In genomic region chr19:10259162-10259905, GRCh38 we compare ENCODE assay signal across 8 cellular contexts. TPM values are rescaled to one million over a fixed set of nuclear protein-coding genes. Genes with fewer than 3 reads are reported as not detected.
DNase-seq lines count a peak whose midpoint lies in the region; ATAC-seq lines count a peak whose summit lies in the region.

No MANE protein-coding gene starts in this region.

- DNase-seq in A172 (ENCODE audit: low spot score) = peak; percentile 79
- peak; percentile 82 to 85 for DNase-seq in NCI-H446 (lab: John Stamatoyannopoulos, UW)
- DNase-seq in activated CD4-positive, CD25-positive, alpha-beta regulatory T cell treated with anti-CD3 and anti-CD28 coated beads, Interleukin-2, amount 50 U/mL, for 72 hours = peak; percentile 86
- DNase-seq in cerebellar cortex (ENCODE audit: low spot score) = peak; percentile 83
- peak; percentile 96 for DNase-seq in left kidney (ENCODE audit: low read depth, low spot score)
- peak; percentile 97 for DNase-seq in stimulated activated CD4-positive, alpha-beta T cell treated with anti-CD3 and anti-CD28 coated beads, Interleukin-4, amount 100 ng/mL, for 24 hours

- ATAC-seq in GM21381 (IDR thresholded peaks at IDR 0.05; ENCODE audit: unreplicated experiment) = peak; percentile 51
- no peak for ATAC-seq in HG02840 (IDR thresholded peaks at IDR 0.05; ENCODE audit: low FRiP score, unreplicated experiment)

RNA-seq across cellular contexts. Expression of gene MRPL4, which starts 7.3 kb away (rescaled TPM):
- total RNA-seq in A172 (2014; rRNA removed; shearing (Covaris generic)) = 130 and 157 TPM in 2 replicates

RNA-seq across cellular contexts. Expression of gene ICAM1, which starts 11.6 kb away (rescaled TPM):
- total RNA-seq in A172 (2014; rRNA removed; shearing (Covaris generic)) = 0.22 TPM in 1 of 2 replicates, not detected in the other

RNA-seq across cellular contexts. Expression of gene ICAM4, which starts 27.4 kb away (rescaled TPM):
- total RNA-seq in A172 (2014; rRNA removed; shearing (Covaris generic)) = 0.09 and 0.24 TPM in 2 replicates

RNA-seq across cellular contexts. Expression of gene S1PR2, which starts 28.2 kb away (rescaled TPM):
- total RNA-seq in A172 (2014; rRNA removed; shearing (Covaris generic)) = 1.7 and 2.5 TPM in 2 replicates

RNA-seq across cellular contexts. Expression of gene ICAM5, which starts 30.4 kb away (rescaled TPM):
- 0.19 and 0.53 TPM in 2 replicates for total RNA-seq in A172 (2014; rRNA removed; shearing (Covaris generic))
